ENCODE assay signal across 17 cellular contexts in the genomic region with DNA sequence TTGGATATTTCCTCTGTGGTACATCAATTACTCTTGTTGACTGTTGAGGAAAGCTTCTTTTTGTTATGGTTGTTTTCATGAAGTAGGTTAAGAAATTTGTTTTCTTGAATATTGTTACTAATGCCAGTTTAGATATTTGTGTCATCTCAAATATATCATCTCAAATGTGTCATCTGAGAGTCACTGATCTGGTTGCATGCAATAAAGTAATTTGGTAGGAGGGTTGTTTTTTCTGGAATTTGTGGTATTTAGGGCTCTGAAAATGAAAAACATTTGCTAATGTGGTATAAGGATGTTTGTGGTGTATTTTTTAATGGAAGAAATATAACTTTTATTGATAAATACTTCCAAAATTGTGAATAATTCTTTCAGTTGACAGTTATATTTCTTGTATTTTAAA.
"Had no signal": no experiment of that assay in that cellular context is flagged by ENCODE, and none has a peak within 500 bp of the region (broad histone marks: within the 10 kb centered on the region; RNA-seq: fewer than 3 reads in every experiment).

No MANE protein-coding gene starts in this region.

- H3K4me1 ChIP-seq: psoas muscle, right lobe of liver had no signal

- H3K4me3 ChIP-seq: psoas muscle, right lobe of liver had no signal

- H3K36me3 ChIP-seq: right lobe of liver, WERI-Rb-1 had no signal

- H3K27me3 Mint-ChIP-seq: type B pancreatic cell had no signal

- H3K27me3 ChIP-seq: right lobe of liver had no signal

- H3K4me3 Mint-ChIP-seq: activated CD8-positive, alpha-beta T cell treated with anti-CD3 and anti-CD28 coated beads, Interleukin-2, amount 10 ng/mL, durations not matched to agents 7 days and 5 days; activated T-helper 1 cell treated with anti-CD3 and anti-CD28 coated beads, Interleukin-12 subunit alpha, Interleukin-12 subunit beta, Interleukin-2, Interleukin-4 antibody, amounts not matched to agents 30 ng/mL and 10 ng/mL and 1 ng/mL, durations not matched to agents 14 hours and 24 hours and 36 hours; natural killer cell treated with Interleukin-12 subunit alpha and Interleukin-12 subunit beta and Interleukin-15 and Interleukin-18, amount 100 ng/mL, for 72 hours; type B pancreatic cell had no signal

- H3K9me3 Mint-ChIP-seq: activated T-helper 1 cell treated with anti-CD3 and anti-CD28 coated beads, Interleukin-12 subunit alpha, Interleukin-12 subunit beta, Interleukin-2, Interleukin-4 antibody, amounts not matched to agents 30 ng/mL and 10 ng/mL and 1 ng/mL, durations not matched to agents 14 hours and 24 hours and 36 hours; natural killer cell treated with Interleukin-12 subunit alpha and Interleukin-12 subunit beta and Interleukin-15 and Interleukin-18, amount 100 ng/mL, for 72 hours; type B pancreatic cell had no signal

- H3K27ac Mint-ChIP-seq: activated CD8-positive, alpha-beta T cell treated with anti-CD3 and anti-CD28 coated beads, Interleukin-2, amount 10 ng/mL, durations not matched to agents 7 days and 5 days; activated T-helper 1 cell treated with anti-CD3 and anti-CD28 coated beads, Interleukin-12 subunit alpha, Interleukin-12 subunit beta, Interleukin-2, Interleukin-4 antibody, amounts not matched to agents 30 ng/mL and 10 ng/mL and 1 ng/mL, durations not matched to agents 14 hours and 24 hours and 36 hours; natural killer cell treated with Interleukin-12 subunit alpha and Interleukin-12 subunit beta and Interleukin-15 and Interleukin-18, amount 100 ng/mL, for 72 hours; type B pancreatic cell had no signal

- H3K9me3 ChIP-seq: psoas muscle, right lobe of liver had no signal

- DNase-seq: activated CD4-positive, alpha-beta T cell treated with anti-CD3 and anti-CD28 coated beads for 4 hours; activated CD8-positive, alpha-beta memory T cell treated with anti-CD3 and anti-CD28 coated beads, Interleukin-2, amount 50 U/mL, for 48 hours; activated CD8-positive, alpha-beta T cell treated with anti-CD3 and anti-CD28 coated beads, Interleukin-2, amount 10 ng/mL, durations not matched to agents 7 days and 5 days; activated naive CD4-positive, alpha-beta T cell treated with Interleukin-2 at 50 U/mL for 16 hours; caudate nucleus; cortex of kidney; erythroblast; left colon; psoas muscle; right lobe of liver; stimulated activated CD4-positive, alpha-beta T cell treated with anti-CD3 and anti-CD28 coated beads, Interleukin-12 subunit alpha, Interleukin-12 subunit beta, amount 100 ng/mL, for 4 hours; stimulated activated CD4-positive, alpha-beta T cell treated with anti-CD3 and anti-CD28 coated beads, Interleukin-2, amount 100 ng/mL, for 48 hours; stimulated activated naive CD4-positive, alpha-beta T cell treated with Interleukin-2 at 50 U/mL for 16 hours; WERI-Rb-1 had no signal

- H3K36me3 Mint-ChIP-seq: natural killer cell treated with Interleukin-12 subunit alpha and Interleukin-12 subunit beta and Interleukin-15 and Interleukin-18, amount 100 ng/mL, for 72 hours; type B pancreatic cell had no signal

- ATAC-seq: activated CD8-positive, alpha-beta T cell treated with anti-CD3 and anti-CD28 coated beads, Interleukin-2, amount 10 ng/mL, durations not matched to agents 7 days and 5 days; left colon; natural killer cell treated with Interleukin-12 subunit alpha and Interleukin-12 subunit beta and Interleukin-15 and Interleukin-18, amount 100 ng/mL, for 72 hours; psoas muscle; right lobe of liver had no signal

- H3K27ac ChIP-seq: psoas muscle, right lobe of liver, WERI-Rb-1 had no signal
